8 cellular contexts compared by ENCODE assay signal in the genomic region with DNA sequence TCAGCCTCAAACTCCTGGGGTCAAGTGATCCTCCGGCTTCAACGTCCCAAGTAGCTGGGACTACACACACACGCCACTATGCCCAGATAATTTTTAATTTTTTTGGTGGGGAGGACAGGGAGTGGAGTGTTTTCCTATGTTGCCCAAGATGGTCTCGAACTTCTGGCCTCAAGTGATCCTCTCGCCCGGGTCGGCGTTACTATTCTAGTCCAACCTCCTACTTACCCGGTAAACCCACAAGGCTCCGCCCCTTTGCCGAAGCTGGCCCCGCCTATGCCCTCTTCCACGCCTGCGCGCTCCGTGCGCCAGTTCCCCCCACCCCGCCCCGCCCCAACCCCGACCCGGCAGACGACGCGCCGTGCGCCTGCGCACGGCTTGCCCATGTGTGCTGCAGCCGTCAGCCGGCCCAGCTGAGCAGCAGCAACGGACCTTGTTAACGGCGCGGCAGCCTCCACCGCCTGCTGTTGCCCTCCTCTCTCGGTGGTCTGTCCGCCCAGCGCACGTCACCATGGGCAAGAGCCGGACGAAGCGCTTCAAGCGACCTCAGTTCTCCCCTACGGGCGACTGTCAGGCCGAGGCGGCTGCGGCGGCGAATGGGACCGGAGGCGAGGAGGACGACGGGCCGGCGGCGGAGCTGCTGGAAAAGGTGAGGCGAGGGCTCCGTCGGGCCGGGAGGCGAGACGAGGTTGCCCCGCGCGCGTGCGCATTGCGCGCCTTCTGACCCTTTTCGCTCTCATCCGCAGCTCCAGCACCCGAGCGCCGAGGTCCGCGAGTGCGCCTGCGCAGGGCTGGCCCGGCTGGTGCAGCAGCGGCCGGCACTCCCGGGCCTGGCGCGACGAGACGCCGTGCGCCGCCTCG. TPM values are rescaled to one million over a fixed set of nuclear protein-coding genes. Genes with fewer than 3 reads are reported as not detected.
A peak's percentile ranks its signal among the peaks of the same experiment; 100 is the strongest.
DNase-seq lines count a peak whose midpoint lies in the region; ATAC-seq and TF ChIP-seq lines count a peak whose summit lies in the region.

A gene with protein sequence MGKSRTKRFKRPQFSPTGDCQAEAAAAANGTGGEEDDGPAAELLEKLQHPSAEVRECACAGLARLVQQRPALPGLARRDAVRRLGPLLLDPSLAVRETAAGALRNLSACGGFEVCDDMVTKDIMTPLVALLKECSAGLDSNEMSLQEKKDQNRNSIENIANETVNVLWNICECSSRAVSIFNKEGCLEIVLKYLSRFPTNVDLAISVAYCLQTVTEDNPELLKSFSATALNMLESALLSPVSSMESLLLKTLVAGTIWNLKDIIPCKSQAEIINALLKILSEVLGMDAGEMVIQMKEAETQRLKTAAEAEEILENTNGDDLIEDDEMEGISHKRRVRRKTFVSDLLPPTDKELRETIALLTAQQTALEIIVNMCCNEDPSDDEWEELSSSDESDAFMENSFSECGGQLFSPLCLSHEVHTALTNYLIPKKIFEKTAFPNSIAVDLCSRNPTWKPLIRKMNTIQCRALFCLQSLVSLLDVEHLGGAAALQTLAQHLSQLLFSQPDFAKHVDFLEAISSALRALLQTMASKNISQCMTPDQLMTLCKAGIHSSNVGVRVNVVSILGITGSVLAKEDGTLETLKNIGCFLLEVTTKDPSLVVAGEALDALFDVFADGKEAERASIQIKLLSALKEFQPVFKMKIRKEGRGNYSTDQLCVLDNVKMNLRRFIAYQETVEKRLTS (plus strand): TSS at position 347 of the 858 bp plus-strand sequence. CDS start 162 bp downstream, at position 509.

- H3K27me3 ChIP-seq in Caco-2 (replicated peaks; ENCODE audit: control insufficient read depth, insufficient read depth, low read length) (no peaks in the 10 kb centered on the region), HUES48 (ENCODE audit: control insufficient read depth, insufficient read depth, low read length) (no peaks in the 10 kb centered on the region), NT2/D1 (ENCODE audit: insufficient read depth, insufficient read length) (no peaks in the 10 kb centered on the region)

- peak within 1 kb of the TSS; percentile 86 for H3K4me3 ChIP-seq in Caco-2 (ENCODE audit: low read depth, low read length)
- peak within 1 kb of the TSS; percentile 96 for H3K4me3 ChIP-seq in HUES48 (ENCODE audit: low read depth, low read length)
- peak within 1 kb of the TSS; percentile 89 for H3K4me3 ChIP-seq in NT2/D1 (ENCODE audit: insufficient read length, low read depth)

- H3K4me1 ChIP-seq in Caco-2 (0 out of 2 replicates have a peak, but pooled peaks cover 3% of the 10 kb centered on the region), HUES48 (ENCODE audit: control insufficient read depth, insufficient read depth, low read length) (peaks cover 4% of the 10 kb centered on the region), NT2/D1 (ENCODE audit: insufficient read depth, insufficient read length) (no peaks in the 10 kb centered on the region)

- H3K36me3 ChIP-seq in Caco-2 (ENCODE audit: control insufficient read depth, insufficient read depth, low read length) (no peaks in the 10 kb centered on the region), HUES48 (ENCODE audit: control insufficient read depth, insufficient read depth, low read length) (peaks cover 26% of the 10 kb centered on the region), NT2/D1 (ENCODE audit: insufficient read depth, insufficient read length, low read length) (peaks cover 27% of the 10 kb centered on the region)

- peak; percentile 76 for ATAC-seq in GM21390 (IDR thresholded peaks at IDR 0.05; ENCODE audit: unreplicated experiment)

- H3K9ac ChIP-seq in HUES48 (ENCODE audit: low read depth, low read length) (peak within 1 kb of the TSS; percentile 80), NT2/D1 (ENCODE audit: insufficient read length, low read depth) (peak within 1 kb of the TSS; percentile 99)

- H3K27ac Mint-ChIP-seq in Caco-2 (ENCODE audit: unreplicated experiment) (peak within 1 kb of the TSS; percentile 88), endothelial cell (ENCODE audit: unreplicated experiment) (peak within 1 kb of the TSS; percentile 57), mesothelial cell of epicardium (peak within 1 kb of the TSS; percentile 93)

- peaks cover 19% of the 10 kb centered on the region for H3K4me1 Mint-ChIP-seq in Caco-2 (ENCODE audit: low read depth, unreplicated experiment)
- H3K4me1 Mint-ChIP-seq in endothelial cell (ENCODE audit: unreplicated experiment), result peaks cover 18% of the 10 kb centered on the region
- H3K4me1 Mint-ChIP-seq in mesothelial cell of epicardium, result peaks cover 12% of the 10 kb centered on the region

- H3K27me3 Mint-ChIP-seq in Caco-2 (ENCODE audit: insufficient read depth, unreplicated experiment), result no peaks in the 10 kb centered on the region
- H3K27me3 Mint-ChIP-seq in endothelial cell (ENCODE audit: unreplicated experiment), result peaks cover 13% of the 10 kb centered on the region
- H3K27me3 Mint-ChIP-seq in mesothelial cell of epicardium (ENCODE audit: low read depth), result no peaks in the 10 kb centered on the region

- H3K4me3 Mint-ChIP-seq in Caco-2 (ENCODE audit: unreplicated experiment), result peak within 1 kb of the TSS; percentile 94
- H3K4me3 Mint-ChIP-seq in endothelial cell (ENCODE audit: unreplicated experiment), result peak within 1 kb of the TSS; percentile 92
- peak within 1 kb of the TSS; percentile 73 for H3K4me3 Mint-ChIP-seq in mesothelial cell of epicardium

- peaks cover 22% of the 10 kb centered on the region for H3K36me3 Mint-ChIP-seq in Caco-2 (ENCODE audit: insufficient read depth, unreplicated experiment)
- peaks cover 2% of the 10 kb centered on the region for H3K36me3 Mint-ChIP-seq in endothelial cell (ENCODE audit: low read depth, unreplicated experiment)
- peaks cover 4% of the 10 kb centered on the region for H3K36me3 Mint-ChIP-seq in mesothelial cell of epicardium

- TF ChIP-seq CTCF in Caco-2 (IDR thresholded peaks at IDR 0.05; ENCODE audit: insufficient read depth in 1 of 2, low read depth in 1 of 2, low read length in 1 of 2, severe bottlenecking in 1 of 2, unreplicated experiment in 1 of 2) (no peak), endothelial cell (IDR thresholded peaks at IDR 0.05; ENCODE audit: unreplicated experiment) (no peak), mesothelial cell of epicardium (IDR thresholded peaks at IDR 0.05; ENCODE audit: unreplicated experiment) (no peak)

- no TSS peak for BruUV-seq in Caco-2 (replicated peaks; lab: Mats Ljungman, UMichigan)

- POLR2A ChIA-PET in Caco-2 (lab: Charles Lee), result interaction anchor here (0.6 to 1.5 kb wide), 4 partner anchors 41 to 624 kb away, joined by 3 to 18 read pairs (median 4); a partner anchor contains a TSS

- CTCF ChIA-PET in Caco-2 (lab: Charles Lee), result interaction anchor here (0.6 to 3.7 kb wide), 7 partner anchors 41 to 261 kb away, joined by 3 to 58 read pairs (median 4); a partner anchor contains a TSS

- DNase-seq in Caco-2, result peak; percentile 96 to 97
- DNase-seq in NT2/D1 (ENCODE audit: low read depth, low spot score), result peak; percentile 93
- DNase-seq in activated CD8-positive, alpha-beta memory T cell treated with anti-CD3 and anti-CD28 coated beads, Interleukin-2, amount 50 U/mL, for 1 hour (ENCODE audit: extremely low read depth), result peak; percentile 67
- peak; percentile 94 for DNase-seq in endothelial cell (ENCODE audit: low spot score)
- DNase-seq in mesothelial cell of epicardium (ENCODE audit: low spot score in 2 of 2, unreplicated experiment in 2 of 2), result peak; percentile 88 to 94
- DNase-seq in stimulated activated CD8-positive, alpha-beta memory T cell treated with anti-CD3 and anti-CD28 coated beads, Interleukin-15, amount 100 ng/mL, for 4 hours (ENCODE audit: low read depth in 2 of 2), result peak; percentile 87 to 91

- H3K27ac ChIP-seq in HUES48 (ENCODE audit: low read depth, low read length), result peak within 1 kb of the TSS; percentile 95

- H3K9me3 Mint-ChIP-seq in Caco-2 (ENCODE audit: unreplicated experiment), result no peaks in the 10 kb centered on the region
- H3K9me3 Mint-ChIP-seq in endothelial cell (ENCODE audit: unreplicated experiment), result no peaks in the 10 kb centered on the region
- no peaks in the 10 kb centered on the region for H3K9me3 Mint-ChIP-seq in mesothelial cell of epicardium

- intact Hi-C loops in Caco-2 (cut with micrococcal nuclease; ENCODE audit: unreplicated experiment), result loop anchor here (1.0 kb wide), 2 partner anchors 31 to 41 kb away; a partner anchor contains a TSS

- no peaks in the 10 kb centered on the region for H3K9me3 ChIP-seq in Caco-2
- H3K9me3 ChIP-seq in HUES48 (ENCODE audit: control insufficient read depth, insufficient read depth, low read length), result no peaks in the 10 kb centered on the region
- no peaks in the 10 kb centered on the region for H3K9me3 ChIP-seq in NT2/D1 (ENCODE audit: insufficient read depth, low read length)

RNA-seq across cellular contexts. Expression of the gene that starts here (rescaled TPM):
- total RNA-seq in Caco-2 (2022) (41.6 and 42.8 TPM in 2 replicates), endothelial cell (ENCODE audit: unreplicated experiment) (10.3 TPM), mesothelial cell of epicardium (16.0 to 19.2 TPM (median 18.4 TPM) in 3 replicates)

Comparison
In these comparisons a context has a peak if more than half of its experiments do, and no peak if none do; other contexts are left out.
1. Peak in every context shown above with its lines: DNase-seq, ATAC-seq, H3K4me3 ChIP-seq and H3K27ac ChIP-seq.